In the genomic region with DNA sequence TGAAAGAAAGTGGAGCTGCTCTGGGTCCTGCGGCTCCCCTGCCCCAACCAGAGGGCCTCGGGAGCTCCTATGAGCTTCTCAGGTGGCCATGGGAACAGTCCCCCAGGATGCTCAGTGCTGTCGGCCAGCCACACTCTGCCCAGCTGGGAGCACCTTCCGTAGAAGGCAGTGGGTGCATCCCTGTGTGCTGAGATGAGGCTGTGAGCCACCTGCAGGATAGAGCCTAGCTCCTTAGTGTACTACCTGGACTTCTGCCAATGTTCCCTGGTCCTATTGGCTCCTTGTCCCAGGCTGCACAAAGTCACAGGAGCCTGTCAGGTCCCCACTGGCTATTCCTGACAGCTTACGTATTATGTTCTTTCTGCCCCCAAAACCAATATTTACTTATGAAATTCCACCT, we compare ENCODE assay signal across 18 cellular contexts. TPM values are rescaled to one million over a fixed set of nuclear protein-coding genes. Genes with fewer than 3 reads are reported as not detected.
A peak's percentile ranks its signal among the peaks of the same experiment; 100 is the strongest.
DNase-seq lines count a peak whose midpoint lies in the region; TF ChIP-seq lines count a peak whose summit lies in the region.
"Had no signal": no experiment of that assay in that cellular context is flagged by ENCODE, and none has a peak within 500 bp of the region (broad histone marks: within the 10 kb centered on the region; RNA-seq: fewer than 3 reads in every experiment).

No MANE protein-coding gene starts in this region.

- in situ Hi-C loops in G401 (cut with HindIII; ENCODE audit: low sequenced_read_pairs): no loop called here

- H3K27ac Mint-ChIP-seq in chondrocyte (ENCODE audit: unreplicated experiment): no peak overlapping the region
- H3K27ac Mint-ChIP-seq: activated naive CD4-positive, alpha-beta T cell treated with anti-CD3 and anti-CD28 coated beads, Interleukin-2, amount 50 U/mL, for 24 hours; naive thymus-derived CD4-positive, alpha-beta T cell; stimulated activated memory B cell treated with anti-CD40 and anti-IgM and Interleukin-4, amounts not matched to agents 10 μg/mL and 1 μg/mL and 100 μg/mL, for 72 hours had no signal

- H3K4me1 Mint-ChIP-seq in chondrocyte (ENCODE audit: low read depth): peaks cover 11% of the 10 kb centered on the region

- no peak overlapping the region for H3K4me3 Mint-ChIP-seq in chondrocyte (ENCODE audit: unreplicated experiment)
- H3K4me3 Mint-ChIP-seq: activated naive CD4-positive, alpha-beta T cell treated with anti-CD3 and anti-CD28 coated beads, Interleukin-2, amount 50 U/mL, for 24 hours; naive thymus-derived CD4-positive, alpha-beta T cell; stimulated activated memory B cell treated with anti-CD40 and anti-IgM and Interleukin-4, amounts not matched to agents 10 μg/mL and 1 μg/mL and 100 μg/mL, for 72 hours had no signal

- no peak for TF ChIP-seq CTCF in chondrocyte (IDR thresholded peaks at IDR 0.05)

- no peaks in the 10 kb centered on the region for H3K27me3 Mint-ChIP-seq in chondrocyte (ENCODE audit: low read depth)

- no peaks in the 10 kb centered on the region for H3K9me3 Mint-ChIP-seq in chondrocyte (ENCODE audit: low read depth)
- H3K9me3 Mint-ChIP-seq: activated naive CD4-positive, alpha-beta T cell treated with anti-CD3 and anti-CD28 coated beads, Interleukin-2, amount 50 U/mL, for 24 hours; naive thymus-derived CD4-positive, alpha-beta T cell; stimulated activated memory B cell treated with anti-CD40 and anti-IgM and Interleukin-4, amounts not matched to agents 10 μg/mL and 1 μg/mL and 100 μg/mL, for 72 hours had no signal

- H3K36me3 Mint-ChIP-seq in chondrocyte (ENCODE audit: low read depth): peaks cover 9% of the 10 kb centered on the region
- H3K36me3 Mint-ChIP-seq: activated naive CD4-positive, alpha-beta T cell treated with anti-CD3 and anti-CD28 coated beads, Interleukin-2, amount 50 U/mL, for 24 hours; naive thymus-derived CD4-positive, alpha-beta T cell had no signal

- DNase-seq in NCI-H2081 (lab: John Stamatoyannopoulos, UW): peak; percentile 19 to 45
- DNase-seq in NCI-H2081 treated with DMSO at 0.1 percent for 48 hours (lab: John Stamatoyannopoulos, UW): no peak
- peak; percentile 80 for DNase-seq in G401 (ENCODE audit: low spot score)
- peak; percentile 57 for DNase-seq in NCI-H2196 treated with DMSO at 0.1 percent for 48 hours (lab: John Stamatoyannopoulos, UW; ENCODE audit: unreplicated experiment)
- DNase-seq in chondrocyte (ENCODE audit: low spot score): peak; percentile 64
- no peak for DNase-seq in T-helper 1 cell
- DNase-seq in NCI-H1436 treated with DMSO at 0.1 percent for 48 hours (lab: John Stamatoyannopoulos, UW): no peak
- DNase-seq in NCI-H187 treated with DMSO at 0.1 percent for 48 hours (lab: John Stamatoyannopoulos, UW): no peak
- DNase-seq: activated CD4-positive, CD25-positive, alpha-beta regulatory T cell treated with anti-CD3 and anti-CD28 coated beads, Interleukin-2, amount 50 U/mL, for 72 hours; Calu3; cerebellar nuclear complex; effector CD8-positive, alpha-beta T cell; naive thymus-derived CD4-positive, alpha-beta T cell; pancreas; sigmoid colon had no signal

RNA-seq across cellular contexts. Expression of gene PRELID3A, which starts 16.1 kb away (rescaled TPM):
- total RNA-seq in G401 (2014; rRNA removed; shearing (Covaris generic)): 11.7 and 15.6 TPM in 2 replicates
- total RNA-seq in chondrocyte: 12.0 to 16.3 TPM (median 14.4 TPM) in 3 replicates
- total RNA-seq: ascending aorta had no signal

RNA-seq across cellular contexts. Expression of gene AFG3L2, which starts 46.8 kb away (rescaled TPM):
- 84.5 and 107 TPM in 2 replicates for total RNA-seq in G401 (2014; rRNA removed; shearing (Covaris generic))
- 36.2 to 38.5 TPM (median 37.0 TPM) in 3 replicates for total RNA-seq in chondrocyte

Comparison
In these comparisons a context has a peak if more than half of its experiments do, and no peak if none do; other contexts are left out.
1. DNase-seq: peak in NCI-H2081 (2 of 2), G401 (single experiment), NCI-H2196 treated with DMSO at 0.1 percent for 48 hours (single experiment) and chondrocyte (single experiment); none in NCI-H2081 treated with DMSO at 0.1 percent for 48 hours (single experiment), T-helper 1 cell (0 of 5), NCI-H1436 treated with DMSO at 0.1 percent for 48 hours (single experiment) and NCI-H187 treated with DMSO at 0.1 percent for 48 hours (single experiment).